ENCODE assay signal across 14 cellular contexts in genomic region chr1:206586501-206587445, GRCh38. TPM values are rescaled to one million over a fixed set of nuclear protein-coding genes. Genes with fewer than 3 reads are reported as not detected.
A peak's percentile ranks its signal among the peaks of the same experiment; 100 is the strongest.
DNase-seq lines count a peak whose midpoint lies in the region; ATAC-seq and TF ChIP-seq lines count a peak whose summit lies in the region.
"Had no signal": no experiment of that assay in that cellular context is flagged by ENCODE, and none has a peak within 500 bp of the region (broad histone marks: within the 10 kb centered on the region; RNA-seq: fewer than 3 reads in every experiment).

No MANE protein-coding gene starts in this region.

- no peak for ATAC-seq in stimulated activated naive B cell treated with anti-CD40 and anti-IgM and Interleukin-4, amounts not matched to agents 10 μg/mL and 1 μg/mL and 100 μg/mL, for 72 hours (replicated peaks)
- no peak for ATAC-seq in HG03280 (IDR thresholded peaks at IDR 0.05; ENCODE audit: unreplicated experiment)

- TF ChIP-seq CTCF in esophagus squamous epithelium (IDR thresholded peaks at IDR 0.05), result no peak

- H3K4me1 ChIP-seq in esophagus squamous epithelium, result peaks cover 70 to 100% (median 81%) of the 10 kb centered on the region in 3 donors

- H3K36me3 ChIP-seq in esophagus squamous epithelium, result peaks cover 5 to 69% (median 9%) of the 10 kb centered on the region in 3 donors

- no peaks in the 10 kb centered on the region for H3K9me3 ChIP-seq in esophagus squamous epithelium

- no peaks in the 10 kb centered on the region for H3K27me3 ChIP-seq in esophagus squamous epithelium
- H3K27me3 ChIP-seq: dorsolateral prefrontal cortex had no signal

- peak; percentile 23 for DNase-seq in activated T-cell treated with anti-CD3 and anti-CD28 coated beads, Interleukin-2, amount 50 U/mL, for 24 hours
- no peak for DNase-seq in activated T-cell treated with anti-CD3 and anti-CD28 coated beads for 4 hours
- no peak for DNase-seq in activated T-helper 1 cell treated with anti-CD3 and anti-CD28 coated beads, Interleukin-12 subunit alpha, Interleukin-12 subunit beta, Interleukin-2, Interleukin-4 antibody, amounts not matched to agents 30 ng/mL and 10 ng/mL and 1 ng/mL, durations not matched to agents 14 hours and 24 hours and 36 hours (ENCODE audit: low spot score)
- DNase-seq in esophagus squamous epithelium (lab: John Stamatoyannopoulos, UW), result no peak
- no peak for DNase-seq in stimulated activated naive B cell treated with anti-CD40 and anti-IgM and Interleukin-4, amounts not matched to agents 10 μg/mL and 1 μg/mL and 100 μg/mL, for 72 hours
- no peak for DNase-seq in NCI-H146 treated with DMSO at 0.1 percent for 48 hours (lab: John Stamatoyannopoulos, UW; ENCODE audit: unreplicated experiment)
- no peak for DNase-seq in cerebellum (ENCODE audit: low spot score)
- DNase-seq: amniotic stem cell, dorsolateral prefrontal cortex, KBM-7, NCI-H1436 treated with DMSO at 0.1 percent for 48 hours, T-helper 9 cell had no signal

- WGBS in esophagus squamous epithelium, 2 donors, result 36 to 45% methylated on average over 12 to 13 of the region's 13 CpGs

- intact Hi-C loops in activated T-helper 1 cell treated with anti-CD3 and anti-CD28 coated beads, Interleukin-12 subunit alpha, Interleukin-12 subunit beta, Interleukin-2, Interleukin-4 antibody, amounts not matched to agents 30 ng/mL and 10 ng/mL and 1 ng/mL, durations not matched to agents 14 hours and 24 hours and 36 hours (cut with micrococcal nuclease), result no loop called here
- intact Hi-C loops in esophagus squamous epithelium (cut with DNase I), result no loop called here

- H3K4me3 Mint-ChIP-seq in activated T-cell treated with anti-CD3 and anti-CD28 coated beads, Interleukin-2, amount 50 U/mL, for 24 hours, result no peak overlapping the region
- H3K4me3 Mint-ChIP-seq in activated T-helper 1 cell treated with anti-CD3 and anti-CD28 coated beads, Interleukin-12 subunit alpha, Interleukin-12 subunit beta, Interleukin-2, Interleukin-4 antibody, amounts not matched to agents 30 ng/mL and 10 ng/mL and 1 ng/mL, durations not matched to agents 14 hours and 24 hours and 36 hours, result no peak overlapping the region
- no peak overlapping the region for H3K4me3 Mint-ChIP-seq in stimulated activated naive B cell treated with anti-CD40 and anti-IgM and Interleukin-4, amounts not matched to agents 10 μg/mL and 1 μg/mL and 100 μg/mL, for 72 hours

- H3K27ac Mint-ChIP-seq in activated T-cell treated with anti-CD3 and anti-CD28 coated beads, Interleukin-2, amount 50 U/mL, for 24 hours, result peak overlapping the region; percentile 100
- peak overlapping the region; percentile 95 for H3K27ac Mint-ChIP-seq in activated T-helper 1 cell treated with anti-CD3 and anti-CD28 coated beads, Interleukin-12 subunit alpha, Interleukin-12 subunit beta, Interleukin-2, Interleukin-4 antibody, amounts not matched to agents 30 ng/mL and 10 ng/mL and 1 ng/mL, durations not matched to agents 14 hours and 24 hours and 36 hours
- H3K27ac Mint-ChIP-seq in stimulated activated naive B cell treated with anti-CD40 and anti-IgM and Interleukin-4, amounts not matched to agents 10 μg/mL and 1 μg/mL and 100 μg/mL, for 72 hours, result peak overlapping the region; percentile 85

- no peaks in the 10 kb centered on the region for H3K27me3 Mint-ChIP-seq in activated T-cell treated with anti-CD3 and anti-CD28 coated beads, Interleukin-2, amount 50 U/mL, for 24 hours
- H3K27me3 Mint-ChIP-seq in activated T-helper 1 cell treated with anti-CD3 and anti-CD28 coated beads, Interleukin-12 subunit alpha, Interleukin-12 subunit beta, Interleukin-2, Interleukin-4 antibody, amounts not matched to agents 30 ng/mL and 10 ng/mL and 1 ng/mL, durations not matched to agents 14 hours and 24 hours and 36 hours (ENCODE audit: insufficient read depth), result no peaks in the 10 kb centered on the region
- no peaks in the 10 kb centered on the region for H3K27me3 Mint-ChIP-seq in stimulated activated naive B cell treated with anti-CD40 and anti-IgM and Interleukin-4, amounts not matched to agents 10 μg/mL and 1 μg/mL and 100 μg/mL, for 72 hours

- H3K36me3 Mint-ChIP-seq in activated T-cell treated with anti-CD3 and anti-CD28 coated beads, Interleukin-2, amount 50 U/mL, for 24 hours (ENCODE audit: low read depth), result peaks cover 97% of the 10 kb centered on the region
- peaks cover 74% of the 10 kb centered on the region for H3K36me3 Mint-ChIP-seq in activated T-helper 1 cell treated with anti-CD3 and anti-CD28 coated beads, Interleukin-12 subunit alpha, Interleukin-12 subunit beta, Interleukin-2, Interleukin-4 antibody, amounts not matched to agents 30 ng/mL and 10 ng/mL and 1 ng/mL, durations not matched to agents 14 hours and 24 hours and 36 hours (ENCODE audit: low read depth)
- peaks cover 33 to 61% of the 10 kb centered on the region in 2 donors for H3K36me3 Mint-ChIP-seq in stimulated activated naive B cell treated with anti-CD40 and anti-IgM and Interleukin-4, amounts not matched to agents 10 μg/mL and 1 μg/mL and 100 μg/mL, for 72 hours

- H3K27ac ChIP-seq in esophagus squamous epithelium, result peak overlapping the region; percentile 85 to 89 (median 88)

- H3K9me3 Mint-ChIP-seq in activated T-cell treated with anti-CD3 and anti-CD28 coated beads, Interleukin-2, amount 50 U/mL, for 24 hours, result no peaks in the 10 kb centered on the region
- H3K9me3 Mint-ChIP-seq in activated T-helper 1 cell treated with anti-CD3 and anti-CD28 coated beads, Interleukin-12 subunit alpha, Interleukin-12 subunit beta, Interleukin-2, Interleukin-4 antibody, amounts not matched to agents 30 ng/mL and 10 ng/mL and 1 ng/mL, durations not matched to agents 14 hours and 24 hours and 36 hours, result no peaks in the 10 kb centered on the region
- no peaks in the 10 kb centered on the region for H3K9me3 Mint-ChIP-seq in stimulated activated naive B cell treated with anti-CD40 and anti-IgM and Interleukin-4, amounts not matched to agents 10 μg/mL and 1 μg/mL and 100 μg/mL, for 72 hours

- no peak for TF ChIP-seq POLR2A in esophagus squamous epithelium (IDR thresholded peaks at IDR 0.05)

- no peak overlapping the region for H3K4me3 ChIP-seq in esophagus squamous epithelium
- H3K4me3 ChIP-seq: dorsolateral prefrontal cortex, lung had no signal

- peaks cover 97% of the 10 kb centered on the region for H3K4me1 Mint-ChIP-seq in activated T-cell treated with anti-CD3 and anti-CD28 coated beads, Interleukin-2, amount 50 U/mL, for 24 hours (ENCODE audit: low read depth)
- peaks cover 95% of the 10 kb centered on the region for H3K4me1 Mint-ChIP-seq in activated T-helper 1 cell treated with anti-CD3 and anti-CD28 coated beads, Interleukin-12 subunit alpha, Interleukin-12 subunit beta, Interleukin-2, Interleukin-4 antibody, amounts not matched to agents 30 ng/mL and 10 ng/mL and 1 ng/mL, durations not matched to agents 14 hours and 24 hours and 36 hours (ENCODE audit: low read depth)
- H3K4me1 Mint-ChIP-seq in stimulated activated naive B cell treated with anti-CD40 and anti-IgM and Interleukin-4, amounts not matched to agents 10 μg/mL and 1 μg/mL and 100 μg/mL, for 72 hours, result peaks cover 36 to 57% of the 10 kb centered on the region in 2 donors

RNA-seq across cellular contexts. Expression of gene EIF2D, which starts 25.5 kb away (rescaled TPM):
- 89.1 and 101 TPM in 2 replicates for total RNA-seq in activated T-helper 1 cell treated with anti-CD3 and anti-CD28 coated beads, Interleukin-12 subunit alpha, Interleukin-12 subunit beta, Interleukin-2, Interleukin-4 antibody, amounts not matched to agents 30 ng/mL and 10 ng/mL and 1 ng/mL, durations not matched to agents 14 hours and 24 hours and 36 hours
- 10 to 100 TPM; 26.8 to 54.4 (median 42.2) TPM for total RNA-seq in esophagus squamous epithelium
- 22.5 TPM for total RNA-seq in cerebellum

RNA-seq across cellular contexts. Expression of gene DYRK3, which starts 48.6 kb away (rescaled TPM):
- total RNA-seq in activated T-helper 1 cell treated with anti-CD3 and anti-CD28 coated beads, Interleukin-12 subunit alpha, Interleukin-12 subunit beta, Interleukin-2, Interleukin-4 antibody, amounts not matched to agents 30 ng/mL and 10 ng/mL and 1 ng/mL, durations not matched to agents 14 hours and 24 hours and 36 hours, result 22.1 and 23.3 TPM in 2 replicates
- total RNA-seq in esophagus squamous epithelium (1 to 10 TPM; 2.5 to 9.1 (median 4.0) TPM), cerebellum (24.5 TPM)
